17 cellular contexts compared by ENCODE assay signal in genomic region chr18:58325521-58325908, GRCh38.
"Had no signal": no experiment of that assay in that cellular context is flagged by ENCODE, and none has a peak within 500 bp of the region (broad histone marks: within the 10 kb centered on the region; RNA-seq: fewer than 3 reads in every experiment).

No MANE protein-coding gene starts in this region.

- H3K4me3 ChIP-seq: heart left ventricle, mucosa of descending colon, transverse colon had no signal

- H3K27me3 Mint-ChIP-seq: activated naive CD8-positive, alpha-beta T cell treated with anti-CD3 and anti-CD28 coated beads, Interleukin-2, amount 50 U/mL, for 24 hours; naive thymus-derived CD8-positive, alpha-beta T cell; progenitor cell of endocrine pancreas; stimulated activated memory B cell treated with anti-CD40 and anti-IgM and Interleukin-4, amounts not matched to agents 10 μg/mL and 1 μg/mL and 100 μg/mL, for 72 hours had no signal

- H3K27ac Mint-ChIP-seq: activated naive CD8-positive, alpha-beta T cell treated with anti-CD3 and anti-CD28 coated beads, Interleukin-2, amount 50 U/mL, for 24 hours; naive thymus-derived CD8-positive, alpha-beta T cell; stimulated activated memory B cell treated with anti-CD40 and anti-IgM and Interleukin-4, amounts not matched to agents 10 μg/mL and 1 μg/mL and 100 μg/mL, for 72 hours had no signal

- DNase-seq: activated CD4-positive, alpha-beta T cell treated with anti-CD3 and anti-CD28 coated beads, Interleukin-2, amount 50 U/mL, for 48 hours; activated CD4-positive, CD25-positive, alpha-beta regulatory T cell treated with anti-CD3 and anti-CD28 coated beads, Interleukin-2, amount 50 U/mL, for 72 hours; activated naive CD8-positive, alpha-beta T cell treated with anti-CD3 and anti-CD28 coated beads, Interleukin-2, amount 50 U/mL, for 24 hours; effector CD4-positive, alpha-beta T cell; foreskin melanocyte; heart left ventricle; mammary epithelial cell; mucosa of descending colon; naive thymus-derived CD8-positive, alpha-beta T cell; nucleus accumbens; right cardiac atrium; substantia nigra; T-helper 9 cell; transverse colon had no signal

- H3K27me3 ChIP-seq: heart left ventricle, transverse colon had no signal

- H3K9me3 ChIP-seq: heart left ventricle, mucosa of descending colon, transverse colon had no signal

- H3K4me3 Mint-ChIP-seq: activated naive CD8-positive, alpha-beta T cell treated with anti-CD3 and anti-CD28 coated beads, Interleukin-2, amount 50 U/mL, for 24 hours; naive thymus-derived CD8-positive, alpha-beta T cell; stimulated activated memory B cell treated with anti-CD40 and anti-IgM and Interleukin-4, amounts not matched to agents 10 μg/mL and 1 μg/mL and 100 μg/mL, for 72 hours had no signal

- H3K9me3 Mint-ChIP-seq: activated naive CD8-positive, alpha-beta T cell treated with anti-CD3 and anti-CD28 coated beads, Interleukin-2, amount 50 U/mL, for 24 hours; naive thymus-derived CD8-positive, alpha-beta T cell; stimulated activated memory B cell treated with anti-CD40 and anti-IgM and Interleukin-4, amounts not matched to agents 10 μg/mL and 1 μg/mL and 100 μg/mL, for 72 hours had no signal

- ATAC-seq: activated naive CD8-positive, alpha-beta T cell treated with anti-CD3 and anti-CD28 coated beads, Interleukin-2, amount 50 U/mL, for 24 hours; heart left ventricle; left lobe of liver; mucosa of descending colon; naive thymus-derived CD8-positive, alpha-beta T cell; right cardiac atrium; stimulated activated memory B cell treated with anti-CD40 and anti-IgM and Interleukin-4, amounts not matched to agents 10 μg/mL and 1 μg/mL and 100 μg/mL, for 72 hours had no signal

- H3K27ac ChIP-seq: heart left ventricle, transverse colon had no signal
